1 cellular context compared by ENCODE assay signal in genomic region chr11:2910401-2910955, GRCh38.
TF ChIP-seq lines count a peak whose summit lies in the region.

No MANE protein-coding gene starts in this region.

TF ChIP-seq in GM12878, 131 proteins besides CTCF, POLR2A, EP300 and RAD21:
- no peak for TF ChIP-seq EGR1 (IDR thresholded peaks at IDR 0.05; ENCODE audit: borderline replicate concordance in 1 of 2, low read depth in 2 of 2, low read length in 2 of 2)
- TF ChIP-seq SPI1 (IDR thresholded peaks at IDR 0.05; ENCODE audit: borderline replicate concordance, insufficient read depth, low read depth, low read length), result no peak
- TF ChIP-seq CUX1 (IDR thresholded peaks at IDR 0.05; ENCODE audit: insufficient replicate concordance, low read depth, low read length), result no peak
- TF ChIP-seq, protein P1, sequence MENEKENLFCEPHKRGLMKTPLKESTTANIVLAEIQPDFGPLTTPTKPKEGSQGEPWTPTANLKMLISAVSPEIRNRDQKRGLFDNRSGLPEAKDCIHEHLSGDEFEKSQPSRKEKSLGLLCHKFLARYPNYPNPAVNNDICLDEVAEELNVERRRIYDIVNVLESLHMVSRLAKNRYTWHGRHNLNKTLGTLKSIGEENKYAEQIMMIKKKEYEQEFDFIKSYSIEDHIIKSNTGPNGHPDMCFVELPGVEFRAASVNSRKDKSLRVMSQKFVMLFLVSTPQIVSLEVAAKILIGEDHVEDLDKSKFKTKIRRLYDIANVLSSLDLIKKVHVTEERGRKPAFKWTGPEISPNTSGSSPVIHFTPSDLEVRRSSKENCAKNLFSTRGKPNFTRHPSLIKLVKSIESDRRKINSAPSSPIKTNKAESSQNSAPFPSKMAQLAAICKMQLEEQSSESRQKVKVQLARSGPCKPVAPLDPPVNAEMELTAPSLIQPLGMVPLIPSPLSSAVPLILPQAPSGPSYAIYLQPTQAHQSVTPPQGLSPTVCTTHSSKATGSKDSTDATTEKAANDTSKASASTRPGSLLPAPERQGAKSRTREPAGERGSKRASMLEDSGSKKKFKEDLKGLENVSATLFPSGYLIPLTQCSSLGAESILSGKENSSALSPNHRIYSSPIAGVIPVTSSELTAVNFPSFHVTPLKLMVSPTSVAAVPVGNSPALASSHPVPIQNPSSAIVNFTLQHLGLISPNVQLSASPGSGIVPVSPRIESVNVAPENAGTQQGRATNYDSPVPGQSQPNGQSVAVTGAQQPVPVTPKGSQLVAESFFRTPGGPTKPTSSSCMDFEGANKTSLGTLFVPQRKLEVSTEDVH (IDR thresholded peaks at IDR 0.05; ENCODE audit: low read depth, partially characterized antibody), result no peak
- TF ChIP-seq BHLHE40 (IDR thresholded peaks at IDR 0.05; ENCODE audit: borderline replicate concordance in 1 of 2, low read depth in 2 of 2, low read length in 1 of 2), result no peak
- TF ChIP-seq, protein P2, sequence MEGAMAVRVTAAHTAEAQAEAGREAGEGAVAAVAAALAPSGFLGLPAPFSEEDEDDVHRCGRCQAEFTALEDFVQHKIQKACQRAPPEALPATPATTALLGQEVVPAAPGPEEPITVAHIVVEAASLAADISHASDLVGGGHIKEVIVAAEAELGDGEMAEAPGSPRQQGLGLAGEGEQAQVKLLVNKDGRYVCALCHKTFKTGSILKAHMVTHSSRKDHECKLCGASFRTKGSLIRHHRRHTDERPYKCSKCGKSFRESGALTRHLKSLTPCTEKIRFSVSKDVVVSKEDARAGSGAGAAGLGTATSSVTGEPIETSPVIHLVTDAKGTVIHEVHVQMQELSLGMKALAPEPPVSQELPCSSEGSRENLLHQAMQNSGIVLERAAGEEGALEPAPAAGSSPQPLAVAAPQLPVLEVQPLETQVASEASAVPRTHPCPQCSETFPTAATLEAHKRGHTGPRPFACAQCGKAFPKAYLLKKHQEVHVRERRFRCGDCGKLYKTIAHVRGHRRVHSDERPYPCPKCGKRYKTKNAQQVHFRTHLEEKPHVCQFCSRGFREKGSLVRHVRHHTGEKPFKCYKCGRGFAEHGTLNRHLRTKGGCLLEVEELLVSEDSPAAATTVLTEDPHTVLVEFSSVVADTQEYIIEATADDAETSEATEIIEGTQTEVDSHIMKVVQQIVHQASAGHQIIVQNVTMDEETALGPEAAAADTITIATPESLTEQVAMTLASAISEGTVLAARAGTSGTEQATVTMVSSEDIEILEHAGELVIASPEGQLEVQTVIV (IDR thresholded peaks at IDR 0.05; ENCODE audit: borderline replicate concordance, partially characterized antibody), result no peak
- TF ChIP-seq TCF7 (IDR thresholded peaks at IDR 0.05; ENCODE audit: borderline replicate concordance), result no peak
- no peak for TF ChIP-seq KLF5 (IDR thresholded peaks at IDR 0.05; ENCODE audit: partially characterized antibody)
- no peak for TF ChIP-seq JUND (IDR thresholded peaks at IDR 0.05; ENCODE audit: low read depth, low read length)
- TF ChIP-seq CHD1 (IDR thresholded peaks at IDR 0.05; ENCODE audit: low read depth, low read length), result no peak
- TF ChIP-seq PAX8 (IDR thresholded peaks at IDR 0.05), result no peak
- TF ChIP-seq SIN3A (IDR thresholded peaks at IDR 0.05; ENCODE audit: low read depth, low read length), result no peak
